Comparison of ENCODE assay signal across 1 cellular context in the genomic region with DNA sequence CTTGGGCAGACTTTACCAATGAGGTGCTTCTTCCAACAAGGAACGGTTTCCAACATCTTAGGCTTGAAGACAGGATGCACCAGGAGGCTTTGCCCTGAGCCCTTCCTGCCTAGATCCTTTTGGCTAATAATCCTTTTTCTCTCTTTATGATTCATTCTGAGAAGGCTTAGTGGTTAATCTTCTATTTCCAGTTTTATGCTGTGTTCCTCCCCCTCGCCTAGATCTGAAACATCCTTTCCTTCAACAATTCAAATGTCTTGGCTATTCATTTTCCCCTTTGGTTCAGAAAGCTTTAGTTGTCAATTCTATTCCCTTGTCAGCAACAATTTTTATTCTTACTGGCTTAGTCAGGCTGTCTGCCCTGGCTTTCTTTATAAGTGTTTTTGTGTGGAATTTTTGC.
TF ChIP-seq lines count a peak whose summit lies in the region.

No MANE protein-coding gene starts in this region.

TF ChIP-seq in neural cell, 6 proteins besides CTCF, POLR2A, EP300 and RAD21 (continued from another document):
- TF ChIP-seq, protein P1, sequence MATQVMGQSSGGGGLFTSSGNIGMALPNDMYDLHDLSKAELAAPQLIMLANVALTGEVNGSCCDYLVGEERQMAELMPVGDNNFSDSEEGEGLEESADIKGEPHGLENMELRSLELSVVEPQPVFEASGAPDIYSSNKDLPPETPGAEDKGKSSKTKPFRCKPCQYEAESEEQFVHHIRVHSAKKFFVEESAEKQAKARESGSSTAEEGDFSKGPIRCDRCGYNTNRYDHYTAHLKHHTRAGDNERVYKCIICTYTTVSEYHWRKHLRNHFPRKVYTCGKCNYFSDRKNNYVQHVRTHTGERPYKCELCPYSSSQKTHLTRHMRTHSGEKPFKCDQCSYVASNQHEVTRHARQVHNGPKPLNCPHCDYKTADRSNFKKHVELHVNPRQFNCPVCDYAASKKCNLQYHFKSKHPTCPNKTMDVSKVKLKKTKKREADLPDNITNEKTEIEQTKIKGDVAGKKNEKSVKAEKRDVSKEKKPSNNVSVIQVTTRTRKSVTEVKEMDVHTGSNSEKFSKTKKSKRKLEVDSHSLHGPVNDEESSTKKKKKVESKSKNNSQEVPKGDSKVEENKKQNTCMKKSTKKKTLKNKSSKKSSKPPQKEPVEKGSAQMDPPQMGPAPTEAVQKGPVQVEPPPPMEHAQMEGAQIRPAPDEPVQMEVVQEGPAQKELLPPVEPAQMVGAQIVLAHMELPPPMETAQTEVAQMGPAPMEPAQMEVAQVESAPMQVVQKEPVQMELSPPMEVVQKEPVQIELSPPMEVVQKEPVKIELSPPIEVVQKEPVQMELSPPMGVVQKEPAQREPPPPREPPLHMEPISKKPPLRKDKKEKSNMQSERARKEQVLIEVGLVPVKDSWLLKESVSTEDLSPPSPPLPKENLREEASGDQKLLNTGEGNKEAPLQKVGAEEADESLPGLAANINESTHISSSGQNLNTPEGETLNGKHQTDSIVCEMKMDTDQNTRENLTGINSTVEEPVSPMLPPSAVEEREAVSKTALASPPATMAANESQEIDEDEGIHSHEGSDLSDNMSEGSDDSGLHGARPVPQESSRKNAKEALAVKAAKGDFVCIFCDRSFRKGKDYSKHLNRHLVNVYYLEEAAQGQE (IDR thresholded peaks at IDR 0.05; ENCODE audit: borderline replicate concordance), result no peak
- TF ChIP-seq MXI1 (conservative IDR thresholded peaks at IDR 0.05; ENCODE audit: poor library complexity, severe bottlenecking), result no peak
- TF ChIP-seq POLR2AphosphoS5 (IDR thresholded peaks at IDR 0.05), result no peak
